ENCODE assay signal across 23 cellular contexts in the genomic region with DNA sequence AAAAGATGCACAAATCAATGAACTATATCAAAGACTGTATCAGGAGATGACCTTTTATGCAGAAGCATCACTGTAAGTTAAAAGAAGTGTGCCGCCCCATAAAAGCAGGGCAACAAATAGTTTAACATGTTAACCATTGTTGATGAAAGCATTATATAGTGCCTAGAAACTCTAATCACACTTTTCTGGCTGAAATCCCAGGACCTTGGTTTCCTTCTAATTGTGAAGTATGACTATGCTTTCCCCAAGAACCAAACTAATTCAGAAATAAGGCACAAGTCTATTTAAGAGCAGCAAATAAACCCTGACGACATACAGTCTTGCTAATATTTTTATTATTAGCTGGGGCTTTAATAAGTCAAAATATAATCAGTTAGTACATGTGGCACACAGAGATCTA. TPM values are rescaled to one million over a fixed set of nuclear protein-coding genes. Genes with fewer than 3 reads are reported as not detected.
"Had no signal": no experiment of that assay in that cellular context is flagged by ENCODE, and none has a peak within 500 bp of the region (broad histone marks: within the 10 kb centered on the region; RNA-seq: fewer than 3 reads in every experiment).

No MANE protein-coding gene starts in this region.

- H3K4me3 ChIP-seq: adrenal gland, breast epithelium, dorsolateral prefrontal cortex, gastrocnemius medialis, heart right ventricle, right atrium auricular region, suprapubic skin had no signal

- H3K4me3 Mint-ChIP-seq: activated CD4-positive, alpha-beta T cell treated with anti-CD3 and anti-CD28 coated beads, Interleukin-2, amount 10 ng/mL, durations not matched to agents 7 days and 5 days; activated naive CD4-positive, alpha-beta T cell treated with anti-CD3 and anti-CD28 coated beads, Interleukin-2, amount 10 ng/mL, durations not matched to agents 7 days and 5 days; stimulated activated memory B cell treated with anti-CD40 and anti-IgM and Interleukin-4, amounts not matched to agents 10 μg/mL and 1 μg/mL and 100 μg/mL, for 72 hours; type B pancreatic cell had no signal

- DNase-seq: activated CD4-positive, alpha-beta T cell treated with anti-CD3 and anti-CD28 coated beads, Interleukin-2, amount 10 ng/mL, durations not matched to agents 7 days and 5 days; activated CD4-positive, CD25-positive, alpha-beta regulatory T cell; activated CD8-positive, alpha-beta memory T cell treated with anti-CD3 and anti-CD28 coated beads for 24 hours; activated naive CD4-positive, alpha-beta T cell treated with anti-CD3 and anti-CD28 coated beads, Interleukin-2, amount 10 ng/mL, durations not matched to agents 7 days and 5 days; activated T-cell treated with anti-CD3 and anti-CD28 coated beads for 4 hours; adrenal gland; dorsolateral prefrontal cortex; gastrocnemius medialis; heart right ventricle; islet precursor cell; T-helper 2 cell had no signal

- H3K36me3 ChIP-seq: adrenal gland, breast epithelium, right atrium auricular region had no signal

- H3K27ac Mint-ChIP-seq: activated CD4-positive, alpha-beta T cell treated with anti-CD3 and anti-CD28 coated beads, Interleukin-2, amount 10 ng/mL, durations not matched to agents 7 days and 5 days; activated naive CD4-positive, alpha-beta T cell treated with anti-CD3 and anti-CD28 coated beads, Interleukin-2, amount 10 ng/mL, durations not matched to agents 7 days and 5 days; activated T-helper 2 cell treated with anti-CD3 and anti-CD28 coated beads, Interferon-gamma antibody, Interleukin-2, Interleukin-4, amounts not matched to agents 10 μg/mL and 5 μg/mL and 100 μg/mL, durations not matched to agents 14 hours and 24 hours and 36 hours; stimulated activated memory B cell treated with anti-CD40 and anti-IgM and Interleukin-4, amounts not matched to agents 10 μg/mL and 1 μg/mL and 100 μg/mL, for 72 hours; type B pancreatic cell had no signal

- H3K9me3 ChIP-seq: adrenal gland, breast epithelium, gastrocnemius medialis, heart right ventricle, right atrium auricular region, suprapubic skin had no signal

- H3K9me3 Mint-ChIP-seq: activated CD4-positive, alpha-beta T cell treated with anti-CD3 and anti-CD28 coated beads, Interleukin-2, amount 10 ng/mL, durations not matched to agents 7 days and 5 days; activated naive CD4-positive, alpha-beta T cell treated with anti-CD3 and anti-CD28 coated beads, Interleukin-2, amount 10 ng/mL, durations not matched to agents 7 days and 5 days; activated T-helper 2 cell treated with anti-CD3 and anti-CD28 coated beads, Interferon-gamma antibody, Interleukin-2, Interleukin-4, amounts not matched to agents 10 μg/mL and 5 μg/mL and 100 μg/mL, durations not matched to agents 14 hours and 24 hours and 36 hours; stimulated activated memory B cell treated with anti-CD40 and anti-IgM and Interleukin-4, amounts not matched to agents 10 μg/mL and 1 μg/mL and 100 μg/mL, for 72 hours; type B pancreatic cell had no signal

- H2AFZ ChIP-seq: parathyroid adenoma had no signal

- H3K27ac ChIP-seq: adrenal gland, breast epithelium, gastrocnemius medialis, heart right ventricle, parathyroid adenoma, right atrium auricular region, suprapubic skin had no signal

- H3K79me2 ChIP-seq: parathyroid adenoma had no signal

- H3K4me1 ChIP-seq: adrenal gland, breast epithelium, gastrocnemius medialis, parathyroid adenoma, right atrium auricular region, suprapubic skin had no signal

- H3K27me3 ChIP-seq: adrenal gland, breast epithelium, dorsolateral prefrontal cortex, gastrocnemius medialis, heart right ventricle, right atrium auricular region, suprapubic skin had no signal

- H3K4me1 Mint-ChIP-seq: activated naive CD4-positive, alpha-beta T cell treated with anti-CD3 and anti-CD28 coated beads, Interleukin-2, amount 10 ng/mL, durations not matched to agents 7 days and 5 days had no signal

- H3K9ac ChIP-seq: parathyroid adenoma had no signal

- H3K27me3 Mint-ChIP-seq: activated CD4-positive, alpha-beta T cell treated with anti-CD3 and anti-CD28 coated beads, Interleukin-2, amount 10 ng/mL, durations not matched to agents 7 days and 5 days; activated naive CD4-positive, alpha-beta T cell treated with anti-CD3 and anti-CD28 coated beads, Interleukin-2, amount 10 ng/mL, durations not matched to agents 7 days and 5 days; stimulated activated memory B cell treated with anti-CD40 and anti-IgM and Interleukin-4, amounts not matched to agents 10 μg/mL and 1 μg/mL and 100 μg/mL, for 72 hours; type B pancreatic cell had no signal

RNA-seq across cellular contexts. Expression of a gene that starts 30.8 kb away (rescaled TPM):
- total RNA-seq: activated CD4-positive, alpha-beta T cell treated with anti-CD3 and anti-CD28 coated beads, Interleukin-2, amount 10 ng/mL, durations not matched to agents 7 days and 5 days; activated T-helper 2 cell treated with anti-CD3 and anti-CD28 coated beads, Interferon-gamma antibody, Interleukin-2, Interleukin-4, amounts not matched to agents 10 μg/mL and 5 μg/mL and 100 μg/mL, durations not matched to agents 14 hours and 24 hours and 36 hours; esophagus mucosa; gastrocnemius medialis; heart right ventricle; liver; mesenteric fat pad; myocyte; suprapubic skin had no signal

RNA-seq across cellular contexts. Expression of a gene that starts 41.9 kb away (rescaled TPM):
- total RNA-seq: activated CD4-positive, alpha-beta T cell treated with anti-CD3 and anti-CD28 coated beads, Interleukin-2, amount 10 ng/mL, durations not matched to agents 7 days and 5 days; activated T-helper 2 cell treated with anti-CD3 and anti-CD28 coated beads, Interferon-gamma antibody, Interleukin-2, Interleukin-4, amounts not matched to agents 10 μg/mL and 5 μg/mL and 100 μg/mL, durations not matched to agents 14 hours and 24 hours and 36 hours; gastrocnemius medialis; liver; mesenteric fat pad; myocyte had no signal
- polyA plus RNA-seq: liver had no signal

RNA-seq across cellular contexts. Expression of a gene that starts 53.1 kb away (rescaled TPM):
- total RNA-seq: activated CD4-positive, alpha-beta T cell treated with anti-CD3 and anti-CD28 coated beads, Interleukin-2, amount 10 ng/mL, durations not matched to agents 7 days and 5 days; activated T-helper 2 cell treated with anti-CD3 and anti-CD28 coated beads, Interferon-gamma antibody, Interleukin-2, Interleukin-4, amounts not matched to agents 10 μg/mL and 5 μg/mL and 100 μg/mL, durations not matched to agents 14 hours and 24 hours and 36 hours; breast epithelium; cerebellum; dorsolateral prefrontal cortex; esophagus mucosa; gastrocnemius medialis; heart right ventricle; liver; mesenteric fat pad; myocyte had no signal
- polyA plus RNA-seq: liver had no signal
